23 cellular contexts compared by ENCODE assay signal in the genomic region with DNA sequence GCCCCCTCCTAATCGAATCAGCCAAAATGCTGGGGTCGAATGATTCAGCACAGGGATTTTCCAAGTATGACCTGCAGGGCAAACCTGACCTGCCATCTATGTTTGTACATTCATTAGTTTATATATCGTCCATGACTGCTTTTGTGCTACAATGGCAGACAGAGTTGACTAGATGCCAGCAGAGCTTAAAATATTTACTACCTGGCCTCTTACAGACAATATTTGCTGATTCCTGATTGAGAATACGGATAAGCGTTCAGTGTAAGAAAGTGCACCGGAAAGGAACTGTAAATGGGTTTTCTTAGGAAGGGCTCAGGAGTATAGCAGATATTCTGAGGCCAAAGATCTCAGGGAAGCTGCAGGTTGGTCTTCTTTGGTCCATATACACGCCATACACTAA.
"Had no signal": no experiment of that assay in that cellular context is flagged by ENCODE, and none has a peak within 500 bp of the region (broad histone marks: within the 10 kb centered on the region; RNA-seq: fewer than 3 reads in every experiment).

No MANE protein-coding gene starts in this region.

- DNase-seq: natural killer cell; occipital lobe; ovary; right cardiac atrium; right lobe of liver; sigmoid colon; small intestine; stimulated activated CD4-positive, alpha-beta T cell treated with anti-CD3 and anti-CD28 coated beads, Interleukin-15, amount 100 ng/mL, for 24 hours; stimulated activated CD4-positive, alpha-beta T cell treated with anti-CD3 and anti-CD28 coated beads, Interleukin-2, amount 100 ng/mL, for 24 hours; stimulated activated CD4-positive, alpha-beta T cell treated with anti-CD3 and anti-CD28 coated beads, Interleukin-2, amount 100 ng/mL, for 48 hours; stimulated activated CD4-positive, alpha-beta T cell treated with anti-CD3 and anti-CD28 coated beads, Interleukin-4, amount 100 ng/mL, for 24 hours; stimulated activated naive B cell treated with anti-CD40 and anti-IgM and Interleukin-4, amounts not matched to agents 10 μg/mL and 1 μg/mL and 100 μg/mL, for 72 hours; stimulated activated naive CD4-positive, alpha-beta T cell treated with Interleukin-2 at 50 U/mL for 16 hours; stomach; thyroid gland; trophoblast cell; upper lobe of left lung had no signal

- ATAC-seq: natural killer cell; right cardiac atrium; stimulated activated effector memory CD8-positive, alpha-beta T cell treated with anti-CD3 and anti-CD28 coated beads, Interleukin-12 subunit alpha, Interleukin-12 subunit beta, amount 100 ng/mL, for 72 hours; stimulated activated naive B cell treated with anti-CD40 and anti-IgM and Interleukin-4, amounts not matched to agents 10 μg/mL and 1 μg/mL and 100 μg/mL, for 72 hours had no signal

- H3K9ac ChIP-seq: neural progenitor cell had no signal

- H3K36me3 ChIP-seq: neural progenitor cell, ovary, prostate gland, right lobe of liver, sigmoid colon, stomach, thoracic aorta, thyroid gland, tibial nerve, upper lobe of left lung, vagina had no signal

- H3K27me3 ChIP-seq: neural progenitor cell, ovary, right lobe of liver, sigmoid colon, stomach, thyroid gland, tibial nerve, upper lobe of left lung, vagina had no signal

- H3K27ac ChIP-seq: neural progenitor cell, ovary, prostate gland, right lobe of liver, sigmoid colon, stomach, thoracic aorta, thyroid gland, tibial nerve, upper lobe of left lung, vagina had no signal

- H3K4me1 ChIP-seq: neural progenitor cell, prostate gland, sigmoid colon, stomach, thyroid gland, tibial nerve, upper lobe of left lung, vagina had no signal

- H3K4me3 ChIP-seq: neural progenitor cell, ovary, prostate gland, right lobe of liver, sigmoid colon, stomach, thoracic aorta, thyroid gland, tibial nerve, upper lobe of left lung, vagina had no signal

- H3K4me2 ChIP-seq: neural progenitor cell had no signal
